Comparison of ENCODE assay signal across 28 cellular contexts in genomic region chr20:22770240-22770800, GRCh38.
"Had no signal": no experiment of that assay in that cellular context is flagged by ENCODE, and none has a peak within 500 bp of the region (broad histone marks: within the 10 kb centered on the region; RNA-seq: fewer than 3 reads in every experiment).

No MANE protein-coding gene starts in this region.

- H3K9me3 ChIP-seq: colonic mucosa, heart right ventricle, left lung, lower lobe of right lung, neutrophil, ovary, tibial artery had no signal

- H3K36me3 Mint-ChIP-seq: activated naive CD8-positive, alpha-beta T cell treated with anti-CD3 and anti-CD28 coated beads for 36 hours; stimulated activated effector memory CD8-positive, alpha-beta T cell treated with anti-CD3 and anti-CD28 coated beads, Interleukin-12 subunit alpha, Interleukin-12 subunit beta, amount 100 ng/mL, for 72 hours had no signal

- H3K4me3 ChIP-seq: colonic mucosa, heart right ventricle, left lung, lower lobe of right lung, ovary, tibial artery had no signal

- DNase-seq: activated CD4-positive, alpha-beta T cell treated with anti-CD3 and anti-CD28 coated beads for 4 hours; activated CD4-positive, alpha-beta T cell treated with anti-CD3 and anti-CD28 coated beads, Interleukin-2, amount 50 U/mL, for 4 hours; activated effector memory CD4-positive, alpha-beta T cell treated with Interleukin-2 at 50 U/mL for 16 hours; activated naive CD4-positive, alpha-beta T cell treated with anti-CD3 and anti-CD28 coated beads for 36 hours; activated naive CD8-positive, alpha-beta T cell treated with anti-CD3 and anti-CD28 coated beads for 36 hours; colonic mucosa; effector CD8-positive, alpha-beta T cell; foreskin fibroblast; heart right ventricle; left lung; lower lobe of right lung; mesendoderm; ovary; retina; small intestine; stimulated activated CD4-positive, alpha-beta T cell treated with anti-CD3 and anti-CD28 coated beads, Interleukin-4, amount 100 ng/mL, for 24 hours; substantia nigra; SW 1271; T-helper 9 cell; tibial artery had no signal

- H3K27me3 ChIP-seq: colonic mucosa, heart right ventricle, left lung, ovary, tibial artery had no signal

- H3K36me3 ChIP-seq: colonic mucosa, heart right ventricle, left lung, lower lobe of right lung, neutrophil, ovary, tibial artery had no signal

- H3K27ac ChIP-seq: colonic mucosa, heart right ventricle, left lung, lower lobe of right lung, neutrophil, ovary, tibial artery, VCaP had no signal

- H3K4me3 Mint-ChIP-seq: activated naive CD4-positive, alpha-beta T cell treated with anti-CD3 and anti-CD28 coated beads for 36 hours; activated naive CD8-positive, alpha-beta T cell treated with anti-CD3 and anti-CD28 coated beads for 36 hours; nephron; stimulated activated effector memory CD8-positive, alpha-beta T cell treated with anti-CD3 and anti-CD28 coated beads, Interleukin-12 subunit alpha, Interleukin-12 subunit beta, amount 100 ng/mL, for 72 hours; stimulated activated naive CD8-positive, alpha-beta T cell treated with anti-CD3 and anti-CD28 coated beads, Interleukin-15, Interleukin-2, amounts not matched to agents 100 ng/mL and 50 ng/mL, for 24 hours; T-helper 1 cell treated with Interleukin-12 subunit alpha and Interleukin-12 subunit beta and Interleukin-4 antibody, amounts not matched to agents 30 μg/mL and 1 μg/mL, for 36 hours had no signal

- H3K27ac Mint-ChIP-seq: activated naive CD4-positive, alpha-beta T cell treated with anti-CD3 and anti-CD28 coated beads for 36 hours; activated naive CD8-positive, alpha-beta T cell treated with anti-CD3 and anti-CD28 coated beads for 36 hours; nephron; progenitor cell of endocrine pancreas; stimulated activated effector memory CD8-positive, alpha-beta T cell treated with anti-CD3 and anti-CD28 coated beads, Interleukin-12 subunit alpha, Interleukin-12 subunit beta, amount 100 ng/mL, for 72 hours; stimulated activated naive CD8-positive, alpha-beta T cell treated with anti-CD3 and anti-CD28 coated beads, Interleukin-15, Interleukin-2, amounts not matched to agents 100 ng/mL and 50 ng/mL, for 24 hours; T-helper 1 cell treated with Interleukin-12 subunit alpha and Interleukin-12 subunit beta and Interleukin-4 antibody, amounts not matched to agents 30 μg/mL and 1 μg/mL, for 36 hours had no signal

- ATAC-seq: heart right ventricle; left lung; lower lobe of right lung; sciatic nerve; stimulated activated effector memory CD8-positive, alpha-beta T cell treated with anti-CD3 and anti-CD28 coated beads, Interleukin-12 subunit alpha, Interleukin-12 subunit beta, amount 100 ng/mL, for 72 hours had no signal

- H3K4me1 Mint-ChIP-seq: activated naive CD8-positive, alpha-beta T cell treated with anti-CD3 and anti-CD28 coated beads for 36 hours; stimulated activated effector memory CD8-positive, alpha-beta T cell treated with anti-CD3 and anti-CD28 coated beads, Interleukin-12 subunit alpha, Interleukin-12 subunit beta, amount 100 ng/mL, for 72 hours had no signal

- H3K9me3 Mint-ChIP-seq: activated naive CD4-positive, alpha-beta T cell treated with anti-CD3 and anti-CD28 coated beads for 36 hours; nephron; stimulated activated naive CD8-positive, alpha-beta T cell treated with anti-CD3 and anti-CD28 coated beads, Interleukin-15, Interleukin-2, amounts not matched to agents 100 ng/mL and 50 ng/mL, for 24 hours had no signal

- H3K4me1 ChIP-seq: left lung, lower lobe of right lung had no signal
